1 cellular context compared by ENCODE assay signal in the genomic region with DNA sequence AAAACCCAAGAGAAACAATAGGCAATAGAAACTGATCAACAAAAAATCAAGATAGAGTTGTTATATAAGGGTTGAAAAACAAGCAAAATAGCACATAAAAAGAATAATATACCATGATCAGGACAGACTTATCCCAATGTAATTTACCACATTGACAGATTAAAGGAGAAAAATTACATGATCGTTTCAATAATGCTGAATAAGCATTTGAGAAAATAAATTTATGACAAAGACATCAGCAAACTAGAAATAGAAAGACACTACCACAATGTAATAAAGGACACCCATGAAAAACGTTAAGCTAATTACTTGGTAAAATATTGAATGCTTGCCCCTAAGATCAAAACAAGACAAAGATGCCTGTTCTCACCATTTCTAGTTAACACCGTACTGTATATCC.
TF ChIP-seq lines count a peak whose summit lies in the region.

No MANE protein-coding gene starts in this region.

TF ChIP-seq in endothelial cell of umbilical vein, 7 proteins besides CTCF, POLR2A, EP300 and RAD21 (continued from another document):
- no peak for TF ChIP-seq EZH2 (IDR thresholded peaks at IDR 0.05; ENCODE audit: borderline replicate concordance, low read depth, low read length, severe bottlenecking)
- no peak for TF ChIP-seq GATA2 (IDR thresholded peaks at IDR 0.05; ENCODE audit: insufficient read depth, insufficient read length, low read depth, low read length)
TF ChIP-seq in endothelial cell of umbilical vein: peak in this region for 0.
